In the genomic region with DNA sequence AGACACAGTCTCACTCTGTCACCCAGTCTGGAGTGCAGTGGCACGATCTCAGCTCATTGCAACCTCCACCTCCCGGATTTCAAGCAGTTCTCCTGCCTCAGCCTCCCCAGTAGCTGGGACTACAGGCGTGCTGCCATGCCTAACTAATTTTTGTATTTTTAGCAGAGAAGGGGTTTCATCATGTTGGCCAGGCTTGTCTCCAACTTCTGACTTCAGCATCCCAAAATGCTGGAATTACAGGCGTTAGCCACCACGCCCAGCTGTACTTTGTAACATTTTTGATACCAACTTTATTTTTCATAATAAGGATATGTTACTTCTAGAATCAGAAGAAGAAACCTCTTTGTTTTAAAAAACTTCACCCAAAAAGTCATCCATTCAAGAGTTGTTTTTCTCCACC, we compare ENCODE assay signal across 23 cellular contexts. TPM values are rescaled to one million over a fixed set of nuclear protein-coding genes. Genes with fewer than 3 reads are reported as not detected.
DNase-seq lines count a peak whose midpoint lies in the region; ATAC-seq and TF ChIP-seq lines count a peak whose summit lies in the region.
"Had no signal": no experiment of that assay in that cellular context is flagged by ENCODE, and none has a peak within 500 bp of the region (broad histone marks: within the 10 kb centered on the region; RNA-seq: fewer than 3 reads in every experiment).

No MANE protein-coding gene starts in this region.

- no peaks in the 10 kb centered on the region for H3K9me3 Mint-ChIP-seq in GM23338
- H3K9me3 Mint-ChIP-seq in activated T-cell treated with anti-CD3 and anti-CD28 coated beads, Interleukin-2, amount 50 U/mL, for 72 hours, result peaks cover 0 to 2% of the 10 kb centered on the region in 2 donors

- no peaks in the 10 kb centered on the region for H4K20me1 ChIP-seq in GM23338 (replicated peaks; ENCODE audit: insufficient read depth)
- H4K20me1 ChIP-seq: BLaER1 had no signal

- no peaks in the 10 kb centered on the region for H3K27me3 ChIP-seq in GM23338 (ENCODE audit: insufficient read depth)
- no peaks in the 10 kb centered on the region for H3K27me3 ChIP-seq in right atrium auricular region
- H3K27me3 ChIP-seq in thoracic aorta (replicated peaks; ENCODE audit: insufficient read depth), result no peaks in the 10 kb centered on the region
- H3K27me3 ChIP-seq: BLaER1 had no signal

- no peaks in the 10 kb centered on the region for H3K9me3 ChIP-seq in right atrium auricular region
- no peaks in the 10 kb centered on the region for H3K9me3 ChIP-seq in thoracic aorta
- H3K9me3 ChIP-seq: A549, BLaER1 had no signal

- H3K27ac Mint-ChIP-seq in GM23338, result no peak overlapping the region
- no peak overlapping the region for H3K27ac Mint-ChIP-seq in activated T-cell treated with anti-CD3 and anti-CD28 coated beads, Interleukin-2, amount 50 U/mL, for 72 hours
- H3K27ac Mint-ChIP-seq: CD4-positive, alpha-beta memory T cell had no signal

- H3K79me2 ChIP-seq in GM23338 (replicated peaks; ENCODE audit: insufficient read depth), result no peaks in the 10 kb centered on the region

- H3K4me2 ChIP-seq in GM23338, result no peak overlapping the region
- H3K4me2 ChIP-seq: A549, BLaER1 had no signal

- no peak overlapping the region for H3K4me3 Mint-ChIP-seq in GM23338
- H3K4me3 Mint-ChIP-seq in activated T-cell treated with anti-CD3 and anti-CD28 coated beads, Interleukin-2, amount 50 U/mL, for 72 hours, result no peak overlapping the region
- H3K4me3 Mint-ChIP-seq: CD4-positive, alpha-beta memory T cell had no signal

- H3K27ac ChIP-seq in GM23338 (ENCODE audit: low read depth) (no peak overlapping the region), right atrium auricular region (peak overlapping the region in 1 of 2 donors; percentile 31), thoracic aorta (peak overlapping the region in 1 of 2 donors; percentile 66)
- H3K27ac ChIP-seq: A549, BLaER1 had no signal

- TF ChIP-seq CTCF in GM23338 (conservative IDR thresholded peaks at IDR 0.05; ENCODE audit: low read depth in 2 of 2) (no peak), fibroblast of mammary gland (conservative IDR thresholded peaks at IDR 0.05; ENCODE audit: control insufficient read depth, insufficient read depth, low read depth, low read length) (no peak), right atrium auricular region (IDR thresholded peaks at IDR 0.05) (no peak), thoracic aorta (IDR thresholded peaks at IDR 0.05) (no peak)

- H3K4me1 ChIP-seq in GM23338 (ENCODE audit: insufficient read depth) (no peaks in the 10 kb centered on the region), right atrium auricular region (no peaks in the 10 kb centered on the region), thoracic aorta (ENCODE audit: control insufficient read depth in 1 of 2, low read depth in 2 of 2) (peaks cover 3 to 9% of the 10 kb centered on the region in 2 donors)
- H3K4me1 ChIP-seq: A549, BLaER1 had no signal

- H3K36me3 ChIP-seq in GM23338 (ENCODE audit: insufficient read depth), result no peaks in the 10 kb centered on the region
- no peaks in the 10 kb centered on the region for H3K36me3 ChIP-seq in right atrium auricular region
- H3K36me3 ChIP-seq in thoracic aorta, result no peaks in the 10 kb centered on the region
- H3K36me3 ChIP-seq: BLaER1 had no signal

- no peaks in the 10 kb centered on the region for H3K36me3 Mint-ChIP-seq in GM23338 (ENCODE audit: low read depth)
- no peaks in the 10 kb centered on the region for H3K36me3 Mint-ChIP-seq in activated T-cell treated with anti-CD3 and anti-CD28 coated beads, Interleukin-2, amount 50 U/mL, for 72 hours (ENCODE audit: insufficient read depth in 2 of 2)
- H3K36me3 Mint-ChIP-seq: CD4-positive, alpha-beta memory T cell had no signal

- no peaks in the 10 kb centered on the region for H3F3A ChIP-seq in GM23338 (replicated peaks; ENCODE audit: low read depth)

- peaks cover 2% of the 10 kb centered on the region for H3K27me3 Mint-ChIP-seq in GM23338 (ENCODE audit: insufficient read depth, low read depth, poor library complexity)
- H3K27me3 Mint-ChIP-seq in activated T-cell treated with anti-CD3 and anti-CD28 coated beads, Interleukin-2, amount 50 U/mL, for 72 hours (ENCODE audit: low read depth), result no peaks in the 10 kb centered on the region

- no peak for ATAC-seq in GM23338
- peak; percentile 60 for ATAC-seq in thoracic aorta (ENCODE audit: insufficient number of reproducible peaks, low FRiP score, low read depth)
- no peak for ATAC-seq in activated T-cell treated with anti-CD3 and anti-CD28 coated beads, Interleukin-2, amount 50 U/mL, for 72 hours (replicated peaks in 1 of 2)
- no peak for ATAC-seq in GM19463 (IDR thresholded peaks at IDR 0.05; ENCODE audit: unreplicated experiment)
- ATAC-seq: A549, GM12878, K562 had no signal

- no peaks in the 10 kb centered on the region for H3K4me1 Mint-ChIP-seq in GM23338
- no peaks in the 10 kb centered on the region for H3K4me1 Mint-ChIP-seq in activated T-cell treated with anti-CD3 and anti-CD28 coated beads, Interleukin-2, amount 50 U/mL, for 72 hours (ENCODE audit: low read depth)
- H3K4me1 Mint-ChIP-seq: CD4-positive, alpha-beta memory T cell had no signal

- DNase-seq in GM23338 (ENCODE audit: low spot score) (no peak), fibroblast of mammary gland (ENCODE audit: low read depth) (peak; percentile 33), right atrium auricular region (ENCODE audit: low spot score) (peak; percentile 70), thoracic aorta (ENCODE audit: low spot score) (no peak)
- no peak for DNase-seq in activated T-cell treated with anti-CD3 and anti-CD28 coated beads, Interleukin-2, amount 50 U/mL, for 72 hours
- DNase-seq in stimulated activated CD4-positive, alpha-beta T cell treated with anti-CD3 and anti-CD28 coated beads, Interleukin-4, amount 100 ng/mL, for 24 hours, result no peak
- DNase-seq in stimulated activated CD4-positive, alpha-beta T cell treated with anti-CD3 and anti-CD28 coated beads, Interleukin-2, amount 100 ng/mL, for 48 hours, result no peak
- DNase-seq: CD4-positive, alpha-beta memory T cell; DMS153; GDM1; GOT3; MV-4-11; NCI-H1417; NCI-H187 treated with DMSO at 0.1 percent for 48 hours; NCI-H2227 treated with DMSO at 0.1 percent for 48 hours; NCI-H510A treated with DMSO at 0.1 percent for 48 hours; NCI-H774; SHP77 had no signal

- H3K9me2 ChIP-seq in GM23338 (ENCODE audit: insufficient read depth), result no peaks in the 10 kb centered on the region

- H3K4me3 ChIP-seq in GM23338 (no peak overlapping the region), fibroblast of mammary gland (ENCODE audit: control insufficient read depth, low read depth, low read length) (no peak overlapping the region), right atrium auricular region (no peak overlapping the region), thoracic aorta (no peak overlapping the region)
- H3K4me3 ChIP-seq: A549, BLaER1, GM12878, K562 had no signal

- peak overlapping the region; percentile 20; the same call in 1 of the 2 replicates for H2AFZ ChIP-seq in GM23338

TF ChIP-seq in GM23338, 12 proteins besides CTCF, POLR2A, EP300 and RAD21 (continues in another document):
- TF ChIP-seq JUNB (IDR thresholded peaks at IDR 0.05; ENCODE audit: unreplicated experiment), result no peak
- no peak for TF ChIP-seq ZNF114 (CRISPR knock-in tag; IDR thresholded peaks at IDR 0.05)

RNA-seq across cellular contexts. Expression of a gene that starts 22.6 kb away (rescaled TPM):
- 65.3 and 75.2 TPM in 2 replicates for total RNA-seq in GM23338 (2014; rRNA removed; shearing (Covaris generic))
- polyA plus RNA-seq in GM23338 (2016; fragmentation: Nextera tagmentation; extraction: Ambion mirVana), result 37.2 and 45.5 TPM in 2 replicates
- total RNA-seq in right atrium auricular region (1 to 10 TPM; 2.8 to 4.3 TPM), thoracic aorta (10 to 100 TPM in 1 of 2 donors, 1 to 10 TPM in 1; 7.3 to 11.4 TPM)
- total RNA-seq in activated T-cell treated with anti-CD3 and anti-CD28 coated beads, Interleukin-2, amount 50 U/mL, for 72 hours, result 10 to 100 TPM; 27.2 to 33.6 TPM

Comparison
In these comparisons a context has a peak if more than half of its experiments do, and no peak if none do; other contexts are left out.
1. DNase-seq: peak in fibroblast of mammary gland (single experiment) and right atrium auricular region (single experiment); none in GM23338 (single experiment), thoracic aorta (single experiment), activated T-cell treated with anti-CD3 and anti-CD28 coated beads, Interleukin-2, amount 50 U/mL, for 72 hours (0 of 2), stimulated activated CD4-positive, alpha-beta T cell treated with anti-CD3 and anti-CD28 coated beads, Interleukin-4, amount 100 ng/mL, for 24 hours (single experiment) and stimulated activated CD4-positive, alpha-beta T cell treated with anti-CD3 and anti-CD28 coated beads, Interleukin-2, amount 100 ng/mL, for 48 hours (0 of 2).